ENCODE assay signal across 19 cellular contexts in genomic region chr2:26591619-26592505, GRCh38. TPM values are rescaled to one million over a fixed set of nuclear protein-coding genes. Genes with fewer than 3 reads are reported as not detected.
DNase-seq lines count a peak whose midpoint lies in the region; ATAC-seq and TF ChIP-seq lines count a peak whose summit lies in the region.
"Had no signal": no experiment of that assay in that cellular context is flagged by ENCODE, and none has a peak within 500 bp of the region (broad histone marks: within the 10 kb centered on the region; RNA-seq: fewer than 3 reads in every experiment).

No MANE protein-coding gene starts in this region.

- no peak overlapping the region for H3K9ac ChIP-seq in H9 (ENCODE audit: extremely low read depth, insufficient read length, low read length)

- H3K4me2 ChIP-seq in H9 (ENCODE audit: insufficient read depth, insufficient read length, low read length) = no peak overlapping the region

- H3K56ac ChIP-seq in H9 (ENCODE audit: insufficient read length, low read depth, low read length) = no peak overlapping the region

- no peak overlapping the region for H3K14ac ChIP-seq in H9 (ENCODE audit: insufficient read depth, low read length)

- H3K79me2 ChIP-seq in H9 (ENCODE audit: insufficient read depth, low read length) = no peaks in the 10 kb centered on the region

- H2AFZ ChIP-seq in H9 (ENCODE audit: low read length) = no peak overlapping the region

- no peaks in the 10 kb centered on the region; the same call in 1 of the 2 replicates for H3K27me3 ChIP-seq in H9 (ENCODE audit: insufficient read depth, low read length)
- H3K27me3 ChIP-seq in SJCRH30 = peaks cover 34% of the 10 kb centered on the region
- H3K27me3 ChIP-seq: vagina had no signal

- H3K36me3 ChIP-seq in SJCRH30 = no peaks in the 10 kb centered on the region
- H3K36me3 ChIP-seq: vagina had no signal

- H3K27ac Mint-ChIP-seq in activated CD8-positive, alpha-beta memory T cell treated with anti-CD3 and anti-CD28 coated beads, Interleukin-2, amount 10 ng/mL, durations not matched to agents 7 days and 5 days = no peak overlapping the region
- no peak overlapping the region for H3K27ac Mint-ChIP-seq in H9
- no peak overlapping the region for H3K27ac Mint-ChIP-seq in stimulated activated naive B cell treated with anti-CD40 and anti-IgM and Interleukin-4, amounts not matched to agents 10 μg/mL and 1 μg/mL and 100 μg/mL, for 72 hours
- H3K27ac Mint-ChIP-seq: T-helper 1 cell treated with Interleukin-12 subunit alpha and Interleukin-12 subunit beta and Interleukin-4 antibody, amounts not matched to agents 30 μg/mL and 1 μg/mL, for 36 hours had no signal

- H4K5ac ChIP-seq in H9 (ENCODE audit: insufficient read length, low read depth, low read length) = no peak overlapping the region

- CTCF ChIA-PET in activated CD8-positive, alpha-beta memory T cell treated with anti-CD3 and anti-CD28 coated beads, Interleukin-2, amount 10 ng/mL, durations not matched to agents 7 days and 5 days (lab: Charles Lee) = interaction anchor here (0.5 to 3.5 kb wide), 3 partner anchors 13 to 226 kb away, joined by 3 to 13 read pairs (median 11); no protein-coding TSS in a partner anchor

- no peaks in the 10 kb centered on the region for H3K79me1 ChIP-seq in H9 (ENCODE audit: insufficient read depth, low read depth, low read length, poor library complexity, severe bottlenecking)

- H3K23ac ChIP-seq in H9 (ENCODE audit: insufficient read length, low read depth, low read length) = no peak overlapping the region

- no peaks in the 10 kb centered on the region for H3K9me3 ChIP-seq in H9 (ENCODE audit: control insufficient read depth, low read depth, low read length)
- H3K9me3 ChIP-seq in SJCRH30 (replicated peaks) = no peaks in the 10 kb centered on the region
- H3K9me3 ChIP-seq: vagina had no signal

- H3K9me3 Mint-ChIP-seq in activated CD8-positive, alpha-beta memory T cell treated with anti-CD3 and anti-CD28 coated beads, Interleukin-2, amount 10 ng/mL, durations not matched to agents 7 days and 5 days (ENCODE audit: low read depth) = no peaks in the 10 kb centered on the region
- no peaks in the 10 kb centered on the region; a peak in 1 of 5 replicates for H3K9me3 Mint-ChIP-seq in H9
- peaks cover 4 to 7% of the 10 kb centered on the region in 2 donors for H3K9me3 Mint-ChIP-seq in stimulated activated naive B cell treated with anti-CD40 and anti-IgM and Interleukin-4, amounts not matched to agents 10 μg/mL and 1 μg/mL and 100 μg/mL, for 72 hours
- H3K9me3 Mint-ChIP-seq: T-helper 1 cell treated with Interleukin-12 subunit alpha and Interleukin-12 subunit beta and Interleukin-4 antibody, amounts not matched to agents 30 μg/mL and 1 μg/mL, for 36 hours had no signal

- peak; percentile 52 for DNase-seq in activated CD8-positive, alpha-beta memory T cell treated with anti-CD3 and anti-CD28 coated beads, Interleukin-2, amount 50 U/mL, for 48 hours
- no peak for DNase-seq in activated CD8-positive, alpha-beta memory T cell treated with anti-CD3 and anti-CD28 coated beads, Interleukin-2, amount 10 ng/mL, durations not matched to agents 7 days and 5 days
- DNase-seq in H9 = peak; percentile 26
- peak; percentile 30 for DNase-seq in ecto neural progenitor cell (ENCODE audit: low spot score)
- DNase-seq in stimulated activated naive B cell treated with anti-CD40 and anti-IgM and Interleukin-4, amounts not matched to agents 10 μg/mL and 1 μg/mL and 100 μg/mL, for 72 hours = no peak
- no peak for DNase-seq in HK-2 (ENCODE audit: unreplicated experiment)
- DNase-seq in SJCRH30 = no peak
- DNase-seq in cerebellum (ENCODE audit: low spot score) = no peak
- DNase-seq: ACHN, amygdala, EL, NCI-H1436, SHP77 treated with DMSO at 0.1 percent for 48 hours had no signal

- H3K27ac ChIP-seq in H9 (ENCODE audit: insufficient read length, low read depth, low read length) (no peak overlapping the region), SJCRH30 (no peak overlapping the region)
- H3K27ac ChIP-seq: skin epidermis, vagina had no signal

- H2BK120ac ChIP-seq in H9 (ENCODE audit: low read depth, low read length, poor library complexity, severe bottlenecking) = no peak overlapping the region

- H3K4me3 ChIP-seq in SJCRH30 = no peak overlapping the region
- H3K4me3 ChIP-seq: skin epidermis, vagina had no signal

- no peak for TF ChIP-seq CTCF in H9 (conservative IDR thresholded peaks at IDR 0.05)

- ATAC-seq in activated CD8-positive, alpha-beta memory T cell treated with anti-CD3 and anti-CD28 coated beads, Interleukin-2, amount 10 ng/mL, durations not matched to agents 7 days and 5 days = no peak
- peak; percentile 27 to 48 for ATAC-seq in stimulated activated naive B cell treated with anti-CD40 and anti-IgM and Interleukin-4, amounts not matched to agents 10 μg/mL and 1 μg/mL and 100 μg/mL, for 72 hours (replicated peaks)
- ATAC-seq: left colon had no signal

- H3K36me3 Mint-ChIP-seq in activated CD8-positive, alpha-beta memory T cell treated with anti-CD3 and anti-CD28 coated beads, Interleukin-2, amount 10 ng/mL, durations not matched to agents 7 days and 5 days = no peaks in the 10 kb centered on the region
- no peaks in the 10 kb centered on the region for H3K36me3 Mint-ChIP-seq in H9 (ENCODE audit: insufficient read depth in 1 of 3, low read depth in 3 of 3)
- H3K36me3 Mint-ChIP-seq in stimulated activated naive B cell treated with anti-CD40 and anti-IgM and Interleukin-4, amounts not matched to agents 10 μg/mL and 1 μg/mL and 100 μg/mL, for 72 hours = no peaks in the 10 kb centered on the region

- no peaks in the 10 kb centered on the region for H4K20me1 ChIP-seq in H9 (ENCODE audit: control insufficient read depth, insufficient read depth, insufficient read length)

- no peak overlapping the region for H2AK5ac ChIP-seq in H9 (ENCODE audit: insufficient read length, low read length)

- no peak overlapping the region for H2BK12ac ChIP-seq in H9 (ENCODE audit: insufficient read length, low read depth, low read length)

- no CpG with 5 or more reads among the region's 12 CpGs for WGBS in H9 (ENCODE audit: extremely low coverage, insufficient read length, low lambda C conversion rate)

- H3K27me3 Mint-ChIP-seq in activated CD8-positive, alpha-beta memory T cell treated with anti-CD3 and anti-CD28 coated beads, Interleukin-2, amount 10 ng/mL, durations not matched to agents 7 days and 5 days = peaks cover 48% of the 10 kb centered on the region
- peaks cover 61% of the 10 kb centered on the region for H3K27me3 Mint-ChIP-seq in H9 (ENCODE audit: low read depth)
- peaks cover 0 to 12% of the 10 kb centered on the region in 2 donors for H3K27me3 Mint-ChIP-seq in stimulated activated naive B cell treated with anti-CD40 and anti-IgM and Interleukin-4, amounts not matched to agents 10 μg/mL and 1 μg/mL and 100 μg/mL, for 72 hours

- H4K8ac ChIP-seq in H9 (replicated peaks; ENCODE audit: insufficient read length, low read depth, low read length) = no peak overlapping the region

- H3K4ac ChIP-seq in H9 (ENCODE audit: low read depth, low read length) = no peak overlapping the region

- no peak overlapping the region for H2BK20ac ChIP-seq in H9 (ENCODE audit: low read depth, low read length, poor library complexity, severe bottlenecking)

- no peak overlapping the region for H3K18ac ChIP-seq in H9 (ENCODE audit: insufficient read length, low read depth, low read length)

- peaks cover 8% of the 10 kb centered on the region for H3K4me1 Mint-ChIP-seq in activated CD8-positive, alpha-beta memory T cell treated with anti-CD3 and anti-CD28 coated beads, Interleukin-2, amount 10 ng/mL, durations not matched to agents 7 days and 5 days
- H3K4me1 Mint-ChIP-seq in H9 = peaks cover 8 to 10% of the 10 kb centered on the region in 2 experiments
- peaks cover 0 to 2% of the 10 kb centered on the region in 2 donors for H3K4me1 Mint-ChIP-seq in stimulated activated naive B cell treated with anti-CD40 and anti-IgM and Interleukin-4, amounts not matched to agents 10 μg/mL and 1 μg/mL and 100 μg/mL, for 72 hours

- H2BK15ac ChIP-seq in H9 (ENCODE audit: low read depth, low read length) = no peak overlapping the region

- no peak overlapping the region for H3T11ph ChIP-seq in H9 (ENCODE audit: low read length)

- H3K4me1 ChIP-seq in H9 (ENCODE audit: insufficient read depth, low read length) (no peaks in the 10 kb centered on the region), SJCRH30 (no peaks in the 10 kb centered on the region)
- H3K4me1 ChIP-seq: vagina had no signal

- no peak overlapping the region for H3K4me3 Mint-ChIP-seq in activated CD8-positive, alpha-beta memory T cell treated with anti-CD3 and anti-CD28 coated beads, Interleukin-2, amount 10 ng/mL, durations not matched to agents 7 days and 5 days
- H3K4me3 Mint-ChIP-seq in H9 = no peak overlapping the region
- no peak overlapping the region for H3K4me3 Mint-ChIP-seq in stimulated activated naive B cell treated with anti-CD40 and anti-IgM and Interleukin-4, amounts not matched to agents 10 μg/mL and 1 μg/mL and 100 μg/mL, for 72 hours
- H3K4me3 Mint-ChIP-seq: T-helper 1 cell treated with Interleukin-12 subunit alpha and Interleukin-12 subunit beta and Interleukin-4 antibody, amounts not matched to agents 30 μg/mL and 1 μg/mL, for 36 hours had no signal

- no peaks in the 10 kb centered on the region for H3K23me2 ChIP-seq in H9 (ENCODE audit: insufficient read length, low read depth, low read length, poor library complexity, severe bottlenecking)

- H2BK5ac ChIP-seq in H9 (ENCODE audit: insufficient read length, low read length) = no peak overlapping the region

- no peak overlapping the region for H4K91ac ChIP-seq in H9 (ENCODE audit: insufficient read length, low read depth, low read length)

RNA-seq across cellular contexts. Expression of gene CIB4, which starts 49.3 kb away (rescaled TPM):
- not detected for total RNA-seq in activated CD8-positive, alpha-beta memory T cell treated with anti-CD3 and anti-CD28 coated beads, Interleukin-2, amount 10 ng/mL, durations not matched to agents 7 days and 5 days
- not detected in 2 replicates for total RNA-seq in H9 (2021)
- total RNA-seq in SJCRH30 (2014; rRNA removed; shearing (Covaris generic)) = not detected in 2 replicates
- total RNA-seq in cerebellum = not detected
- total RNA-seq: fibroblast of villous mesenchyme, left colon, omental fat pad, vagina had no signal

Comparison
In these comparisons a context has a peak if more than half of its experiments do, and no peak if none do; other contexts are left out.
1. DNase-seq: peak in activated CD8-positive, alpha-beta memory T cell treated with anti-CD3 and anti-CD28 coated beads, Interleukin-2, amount 50 U/mL, for 48 hours (single experiment), H9 (single experiment) and ecto neural progenitor cell (single experiment); none in activated CD8-positive, alpha-beta memory T cell treated with anti-CD3 and anti-CD28 coated beads, Interleukin-2, amount 10 ng/mL, durations not matched to agents 7 days and 5 days (single experiment), stimulated activated naive B cell treated with anti-CD40 and anti-IgM and Interleukin-4, amounts not matched to agents 10 μg/mL and 1 μg/mL and 100 μg/mL, for 72 hours (single experiment), HK-2 (single experiment), SJCRH30 (0 of 2) and cerebellum (single experiment).